ENCODE assay signal across 8 cellular contexts in the genomic region with DNA sequence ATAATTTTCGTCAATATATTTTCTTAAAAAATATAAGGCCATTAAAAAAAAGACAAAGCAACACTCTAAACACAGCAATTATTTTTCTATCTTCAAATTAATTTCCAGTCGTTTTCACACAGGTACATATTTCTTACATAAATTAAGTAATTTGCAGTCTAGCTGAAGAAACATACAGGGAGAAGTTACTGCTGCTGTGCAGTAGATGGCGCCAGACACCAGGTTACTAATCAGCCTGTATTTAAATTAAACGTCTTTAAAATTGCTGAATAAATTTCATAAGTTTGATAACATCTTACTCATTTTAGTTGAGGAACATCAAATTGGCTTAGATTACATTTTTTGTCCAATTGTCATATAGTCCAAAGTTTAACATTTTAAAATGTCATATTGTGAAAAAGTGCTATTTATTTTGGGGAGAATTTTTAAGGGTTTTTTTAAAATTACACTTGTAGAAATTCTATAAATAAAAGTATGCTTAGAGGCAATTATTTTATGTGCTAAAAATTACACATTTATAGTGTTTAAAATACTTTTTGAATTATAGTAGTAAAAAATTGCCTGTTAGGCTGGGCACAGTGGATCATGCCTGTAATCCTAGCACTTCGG.
DNase-seq lines count a peak whose midpoint lies in the region; ATAC-seq and TF ChIP-seq lines count a peak whose summit lies in the region.

No MANE protein-coding gene starts in this region.

- intact Hi-C loops in natural killer cell (cut with micrococcal nuclease): no loop called here

- ATAC-seq in natural killer cell (peak; percentile 42 to 68 (median 65)), HG02642 (IDR thresholded peaks at IDR 0.05; ENCODE audit: poor library complexity, unreplicated experiment) (no peak)
- ATAC-seq in natural killer cell treated with Interleukin-12 subunit alpha and Interleukin-12 subunit beta and Interleukin-15 and Interleukin-18, amount 100 ng/mL, for 72 hours: no peak

- H3K36me3 ChIP-seq in kidney epithelial cell (ENCODE audit: control insufficient read depth, insufficient read depth, low read length): no peaks in the 10 kb centered on the region

- DNase-seq in natural killer cell (no peak), KBM-7 (peak; percentile 35), SK-MEL-5 (ENCODE audit: low read depth, low spot score) (peak; percentile 53), astrocyte of the spinal cord (ENCODE audit: low read depth, low spot score) (peak; percentile 68), kidney epithelial cell (ENCODE audit: low read depth) (no peak)
- no peak for DNase-seq in natural killer cell treated with Interleukin-12 subunit alpha and Interleukin-12 subunit beta and Interleukin-15 and Interleukin-18, amount 100 ng/mL, for 72 hours (ENCODE audit: low spot score)
- DNase-seq in stimulated activated CD4-positive, alpha-beta T cell treated with anti-CD3 and anti-CD28 coated beads, Interleukin-4, amount 100 ng/mL, for 24 hours: peak; percentile 57

- H3K4me1 Mint-ChIP-seq in natural killer cell: no peaks in the 10 kb centered on the region
- no peaks in the 10 kb centered on the region for H3K4me1 Mint-ChIP-seq in natural killer cell treated with Interleukin-12 subunit alpha and Interleukin-12 subunit beta and Interleukin-15 and Interleukin-18, amount 100 ng/mL, for 72 hours (ENCODE audit: low read depth in 2 of 2)

- TF ChIP-seq CTCF in natural killer cell (IDR thresholded peaks at IDR 0.05): peak; percentile 99
- peak; percentile 91 for TF ChIP-seq CTCF in astrocyte of the spinal cord (IDR thresholded peaks at IDR 0.05; ENCODE audit: low read depth, low read length)
- peak; percentile 90 for TF ChIP-seq CTCF in kidney epithelial cell (IDR thresholded peaks at IDR 0.05; ENCODE audit: insufficient read depth, low read length, poor library complexity, severe bottlenecking)

- peaks cover 20 to 25% of the 10 kb centered on the region in 2 donors for H3K27me3 Mint-ChIP-seq in natural killer cell (ENCODE audit: low read depth in 2 of 2)
- H3K27me3 Mint-ChIP-seq in natural killer cell treated with Interleukin-12 subunit alpha and Interleukin-12 subunit beta and Interleukin-15 and Interleukin-18, amount 100 ng/mL, for 72 hours: peaks cover 20 to 23% of the 10 kb centered on the region in 2 donors

- H3K4me3 ChIP-seq in astrocyte of the spinal cord (ENCODE audit: low read depth, low read length) (no peak overlapping the region), kidney epithelial cell (ENCODE audit: low read depth, low read length) (no peak overlapping the region)

- no peaks in the 10 kb centered on the region for H3K36me3 Mint-ChIP-seq in natural killer cell
- no peaks in the 10 kb centered on the region for H3K36me3 Mint-ChIP-seq in natural killer cell treated with Interleukin-12 subunit alpha and Interleukin-12 subunit beta and Interleukin-15 and Interleukin-18, amount 100 ng/mL, for 72 hours

- no peaks in the 10 kb centered on the region for H3K9me3 Mint-ChIP-seq in natural killer cell
- no peaks in the 10 kb centered on the region for H3K9me3 Mint-ChIP-seq in natural killer cell treated with Interleukin-12 subunit alpha and Interleukin-12 subunit beta and Interleukin-15 and Interleukin-18, amount 100 ng/mL, for 72 hours

- no peak overlapping the region for H3K27ac Mint-ChIP-seq in natural killer cell
- H3K27ac Mint-ChIP-seq in natural killer cell treated with Interleukin-12 subunit alpha and Interleukin-12 subunit beta and Interleukin-15 and Interleukin-18, amount 100 ng/mL, for 72 hours: no peak overlapping the region

- in situ Hi-C loops in KBM-7 (cut with MboI; ENCODE audit: low pct_unique_long_range_greater_than_20kb, low sequenced_read_pairs): no loop called here
- in situ Hi-C loops in SK-MEL-5 (cut with HindIII; ENCODE audit: low pct_unique_long_range_greater_than_20kb, low sequenced_read_pairs): loop anchor here (25.0 kb wide), 1 partner anchor 574 kb away; no protein-coding TSS in a partner anchor
- in situ Hi-C loops in astrocyte of the spinal cord (cut with HindIII; ENCODE audit: low sequenced_read_pairs): no loop called here

- H3K4me3 Mint-ChIP-seq in natural killer cell: no peak overlapping the region
- no peak overlapping the region for H3K4me3 Mint-ChIP-seq in natural killer cell treated with Interleukin-12 subunit alpha and Interleukin-12 subunit beta and Interleukin-15 and Interleukin-18, amount 100 ng/mL, for 72 hours

- H3K27me3 ChIP-seq in kidney epithelial cell (ENCODE audit: control insufficient read depth, insufficient read depth, low read length): no peaks in the 10 kb centered on the region

Comparison
In these comparisons a context has a peak if more than half of its experiments do, and no peak if none do; other contexts are left out.
1. ATAC-seq: peak in natural killer cell (3 of 3); none in natural killer cell treated with Interleukin-12 subunit alpha and Interleukin-12 subunit beta and Interleukin-15 and Interleukin-18, amount 100 ng/mL, for 72 hours (0 of 2) and HG02642 (single experiment).
2. DNase-seq: peak in KBM-7 (single experiment), SK-MEL-5 (single experiment), astrocyte of the spinal cord (single experiment) and stimulated activated CD4-positive, alpha-beta T cell treated with anti-CD3 and anti-CD28 coated beads, Interleukin-4, amount 100 ng/mL, for 24 hours (single experiment); none in natural killer cell (single experiment), natural killer cell treated with Interleukin-12 subunit alpha and Interleukin-12 subunit beta and Interleukin-15 and Interleukin-18, amount 100 ng/mL, for 72 hours (single experiment) and kidney epithelial cell (single experiment).
3. Peak in every context shown above with its lines, with median percentiles within 50 percentile points of each other: CTCF ChIP-seq.